ENCODE assay signal across 17 cellular contexts in the genomic region with DNA sequence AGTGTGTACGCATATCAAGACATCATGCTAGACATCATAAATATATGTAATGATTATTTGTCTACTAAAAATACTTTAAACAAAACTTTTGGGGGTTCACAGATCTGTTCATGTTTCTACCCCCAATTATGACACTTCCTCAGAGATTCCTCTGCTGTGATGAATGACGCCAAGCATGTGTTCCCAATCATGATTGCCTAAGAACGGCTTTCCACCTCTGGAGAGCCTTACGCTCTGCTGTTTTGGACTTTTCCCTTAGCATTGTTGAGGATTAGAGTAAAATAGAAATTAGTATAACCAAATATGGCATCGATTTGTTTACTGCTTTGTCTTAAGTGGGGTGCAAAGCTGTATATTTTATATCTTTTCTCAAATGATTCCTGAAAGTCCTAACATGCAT.
DNase-seq lines count a peak whose midpoint lies in the region; ATAC-seq and TF ChIP-seq lines count a peak whose summit lies in the region.
"Had no signal": no experiment of that assay in that cellular context is flagged by ENCODE, and none has a peak within 500 bp of the region (broad histone marks: within the 10 kb centered on the region; RNA-seq: fewer than 3 reads in every experiment).

No MANE protein-coding gene starts in this region.

- TF ChIP-seq EP300 in esophagus muscularis mucosa (IDR thresholded peaks at IDR 0.05), result no peak

- intact Hi-C loops in esophagus muscularis mucosa (cut with DNase I), result no loop called here
- intact Hi-C loops in CD4-positive, alpha-beta memory T cell (cut with micrococcal nuclease), result no loop called here

- H3K27me3 ChIP-seq in esophagus muscularis mucosa (no peaks in the 10 kb centered on the region), WERI-Rb-1 (ENCODE audit: insufficient read depth, low read depth, severe bottlenecking) (peaks cover 5% of the 10 kb centered on the region)
- H3K27me3 ChIP-seq in CD4-positive, alpha-beta memory T cell (ENCODE audit: insufficient read depth, low read length), result no peaks in the 10 kb centered on the region

- no peak overlapping the region for H3K27ac Mint-ChIP-seq in CD4-positive, alpha-beta memory T cell
- H3K27ac Mint-ChIP-seq: CD14-positive monocyte; CD8-positive, alpha-beta memory T cell had no signal

- peaks cover 0 to 7% (median 2%) of the 10 kb centered on the region in 8 donors for H3K9me3 Mint-ChIP-seq in CD4-positive, alpha-beta memory T cell
- H3K9me3 Mint-ChIP-seq: H9 had no signal

- H3K4me1 Mint-ChIP-seq in CD4-positive, alpha-beta memory T cell, result no peaks in the 10 kb centered on the region
- H3K4me1 Mint-ChIP-seq: CD14-positive monocyte; CD8-positive, alpha-beta memory T cell had no signal

- H3K36me3 ChIP-seq in esophagus muscularis mucosa (no peaks in the 10 kb centered on the region), WERI-Rb-1 (no peaks in the 10 kb centered on the region)
- H3K36me3 ChIP-seq in CD4-positive, alpha-beta memory T cell (ENCODE audit: insufficient read depth, low read length), result no peaks in the 10 kb centered on the region

- WGBS in esophagus muscularis mucosa, result 90% methylated on average over 5 of the region's 5 CpGs

- no peak overlapping the region for H3K27ac ChIP-seq in esophagus muscularis mucosa (replicated peaks in 1 of 4)
- no peak overlapping the region for H3K27ac ChIP-seq in CD4-positive, alpha-beta memory T cell (ENCODE audit: low read depth, low read length)
- H3K27ac ChIP-seq in WERI-Rb-1, result no peak overlapping the region
- H3K27ac ChIP-seq: HL-60 had no signal

- H3K4me3 ChIP-seq in esophagus muscularis mucosa, result no peak overlapping the region
- H3K4me3 ChIP-seq in CD4-positive, alpha-beta memory T cell (ENCODE audit: low read length in 2 of 2), result no peak overlapping the region
- no peak overlapping the region for H3K4me3 ChIP-seq in WERI-Rb-1 (ENCODE audit: low read depth, low read length)
- H3K4me3 ChIP-seq: K562 had no signal

- H3K4me3 Mint-ChIP-seq in CD4-positive, alpha-beta memory T cell, result no peak overlapping the region
- H3K4me3 Mint-ChIP-seq: CD14-positive monocyte; CD8-positive, alpha-beta memory T cell; H9 had no signal

- POLR2A ChIA-PET in CD4-positive, alpha-beta memory T cell (lab: Charles Lee; ENCODE audit: partially characterized antibody), result no interaction called here

- no peaks in the 10 kb centered on the region for H3K36me3 Mint-ChIP-seq in CD4-positive, alpha-beta memory T cell
- H3K36me3 Mint-ChIP-seq: CD14-positive monocyte; CD8-positive, alpha-beta memory T cell had no signal

- peaks cover 0 to 2% (median 0%) of the 10 kb centered on the region in 4 donors for H3K4me1 ChIP-seq in esophagus muscularis mucosa
- H3K4me1 ChIP-seq in CD4-positive, alpha-beta memory T cell (ENCODE audit: insufficient read depth, low read length), result no peaks in the 10 kb centered on the region

- CTCF ChIA-PET in CD4-positive, alpha-beta memory T cell (lab: Charles Lee; ENCODE audit: partially characterized antibody), result no interaction called here

- no peaks in the 10 kb centered on the region for H3K9me3 ChIP-seq in esophagus muscularis mucosa
- no peaks in the 10 kb centered on the region for H3K9me3 ChIP-seq in CD4-positive, alpha-beta memory T cell (ENCODE audit: control insufficient read depth in 1 of 2, low read length in 2 of 2)
- H3K9me3 ChIP-seq in WERI-Rb-1 (ENCODE audit: severe bottlenecking), result no peaks in the 10 kb centered on the region
- H3K9me3 ChIP-seq: Caco-2 had no signal

- DNase-seq in AG08395 (ENCODE audit: low spot score) (peak; percentile 61), EH (ENCODE audit: low read depth) (peak; percentile 44), esophagus muscularis mucosa (ENCODE audit: extremely low spot score) (peak; percentile 5), left lobe of liver (ENCODE audit: low spot score) (no peak), WERI-Rb-1 (no peak), DMS114 treated with DMSO at 0.1 percent for 48 hours (lab: John Stamatoyannopoulos, UW; ENCODE audit: unreplicated experiment) (no peak)
- DNase-seq in CD4-positive, alpha-beta memory T cell, result no peak
- DNase-seq: ACHN; Caco-2; CD8-positive, alpha-beta memory T cell; DMS53; GOT3; H9; Karpas-422 had no signal

- TF ChIP-seq CTCF in esophagus muscularis mucosa (IDR thresholded peaks at IDR 0.05) (no peak), WERI-Rb-1 (IDR thresholded peaks at IDR 0.05; ENCODE audit: low read depth, low read length) (no peak)

- no peak for TF ChIP-seq POLR2A in esophagus muscularis mucosa (IDR thresholded peaks at IDR 0.05; ENCODE audit: low read depth)

- peaks cover 0 to 2% of the 10 kb centered on the region in 2 donors for H3K27me3 Mint-ChIP-seq in CD4-positive, alpha-beta memory T cell
- H3K27me3 Mint-ChIP-seq: CD8-positive, alpha-beta memory T cell had no signal

- ATAC-seq in left lobe of liver, result peak; percentile 33
- ATAC-seq: K562 had no signal

Comparison
In these comparisons a context has a peak if more than half of its experiments do, and no peak if none do; other contexts are left out.
1. DNase-seq: peak in AG08395 (single experiment), EH (single experiment) and esophagus muscularis mucosa (single experiment); none in left lobe of liver (single experiment), CD4-positive, alpha-beta memory T cell (0 of 5), WERI-Rb-1 (single experiment) and DMS114 treated with DMSO at 0.1 percent for 48 hours (single experiment).